In the genomic region with DNA sequence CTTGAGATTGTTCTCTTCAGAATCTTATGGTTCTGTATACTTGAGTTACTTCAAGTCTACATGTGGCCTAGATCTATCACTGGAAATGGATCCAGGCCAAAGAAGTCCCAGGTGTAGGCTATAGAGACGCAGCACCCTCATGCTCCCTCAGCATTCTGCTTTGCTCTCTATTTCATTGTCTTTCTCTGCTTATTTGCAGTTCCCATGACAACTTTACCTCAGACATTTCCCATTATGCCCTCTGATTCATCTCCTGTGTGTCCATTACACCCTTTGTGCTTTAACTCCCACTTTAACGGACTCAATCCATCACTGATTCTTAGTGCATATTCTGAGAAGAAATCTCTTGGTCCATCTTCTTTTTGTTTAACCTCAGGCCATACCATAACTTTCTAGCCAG, we compare ENCODE assay signal across 29 cellular contexts.
DNase-seq lines count a peak whose midpoint lies in the region; ATAC-seq, FAIRE-seq and TF ChIP-seq lines count a peak whose summit lies in the region.
"Had no signal": no experiment of that assay in that cellular context is flagged by ENCODE, and none has a peak within 500 bp of the region (broad histone marks: within the 10 kb centered on the region; RNA-seq: fewer than 3 reads in every experiment).

No MANE protein-coding gene starts in this region.

- POLR2A ChIA-PET in HepG2 (lab: Yijun Ruan, JAX), result no interaction called here

- no peak overlapping the region for H3K4me3 ChIP-seq in HepG2 (replicated peaks in 1 of 3; ENCODE audit: insufficient read depth in 1 of 3, low read depth in 2 of 3, low read length in 3 of 3)
- H3K4me3 ChIP-seq in right lobe of liver, result no peak overlapping the region
- H3K4me3 ChIP-seq in bronchial epithelial cell (ENCODE audit: low read depth, low read length), result no peak overlapping the region
- H3K4me3 ChIP-seq: HAP-1, heart right ventricle, left lung, Peyer's patch had no signal

- no peak for TF ChIP-seq POLR2A in HepG2 (IDR thresholded peaks at IDR 0.05; ENCODE audit: insufficient read depth in 1 of 2, low read depth in 2 of 2, low read length in 2 of 2)
- no peak for TF ChIP-seq POLR2A in right lobe of liver (IDR thresholded peaks at IDR 0.05)

- H2AFZ ChIP-seq in HepG2 (ENCODE audit: low read length), result no peak overlapping the region

- TF ChIP-seq CTCF in HepG2 (CRISPR knock-in tag; IDR thresholded peaks at IDR 0.05), result no peak
- no peak for TF ChIP-seq CTCF in right lobe of liver (IDR thresholded peaks at IDR 0.05)
- no peak for TF ChIP-seq CTCF in bronchial epithelial cell (IDR thresholded peaks at IDR 0.05; ENCODE audit: insufficient read depth, low read length, severe bottlenecking)

- H4K20me1 ChIP-seq in HepG2 (ENCODE audit: insufficient read depth, low read length), result no peaks in the 10 kb centered on the region

- no peak overlapping the region for H3K4me2 ChIP-seq in HepG2 (ENCODE audit: low read depth, low read length)

- ATAC-seq in HepG2 (no peak), right lobe of liver (no peak), GM21390 (IDR thresholded peaks at IDR 0.05; ENCODE audit: unreplicated experiment) (no peak)
- ATAC-seq: activated T-cell treated with anti-CD3 and anti-CD28 coated beads, Interleukin-2, amount 50 U/mL, for 4 hours; left lung had no signal

- H3K27me3 ChIP-seq in HepG2 (ENCODE audit: control insufficient read depth in 1 of 2, insufficient read depth in 2 of 2, low read length in 2 of 2), result no peaks in the 10 kb centered on the region
- H3K27me3 ChIP-seq in right lobe of liver, result no peaks in the 10 kb centered on the region
- H3K27me3 ChIP-seq in bronchial epithelial cell (ENCODE audit: control insufficient read depth, insufficient read depth, low read length), result no peaks in the 10 kb centered on the region
- H3K27me3 ChIP-seq: BE2C, heart right ventricle, left lung, Peyer's patch had no signal

- no peak for TF ChIP-seq RAD21 in HepG2 (CRISPR knock-in tag; IDR thresholded peaks at IDR 0.05)

- in situ Hi-C loops in HepG2 (cut with HindIII; ENCODE audit: extremely low pct_ligation_motif_present, low pct_unique_long_range_greater_than_20kb), result no loop called here

- no TSS peak for BruUV-seq in HepG2 (replicated peaks; lab: Mats Ljungman, UMichigan)

- no peak overlapping the region for H3K9ac ChIP-seq in HepG2 (ENCODE audit: insufficient read depth, low read depth, low read length)

- CTCF ChIA-PET in HepG2 (lab: Yijun Ruan, JAX; ENCODE audit: low intra/inter-chr PET ratio, low total read pairs), result no interaction called here

- no peaks in the 10 kb centered on the region for H3K36me3 ChIP-seq in HepG2 (replicated peaks in 1 of 2; ENCODE audit: control insufficient read depth in 1 of 2, insufficient read depth in 2 of 2, low read length in 2 of 2)
- H3K36me3 ChIP-seq in right lobe of liver, result no peaks in the 10 kb centered on the region
- H3K36me3 ChIP-seq in bronchial epithelial cell (ENCODE audit: control insufficient read depth, insufficient read depth, low read length), result no peaks in the 10 kb centered on the region
- H3K36me3 ChIP-seq: BE2C, HAP-1, heart right ventricle, left lung, Peyer's patch had no signal

- peak; percentile 2 for DNase-seq in HepG2 (ENCODE audit: low spot score)
- no peak for DNase-seq in right lobe of liver
- DNase-seq in bronchial epithelial cell (ENCODE audit: low read depth), result peak; percentile 77
- peak; percentile 11 for DNase-seq in left kidney (ENCODE audit: low read depth, low spot score)
- no peak for DNase-seq in activated T-cell treated with anti-CD3 and anti-CD28 coated beads, Interleukin-2, amount 50 U/mL, for 48 hours
- DNase-seq in NCI-H1436 treated with DMSO at 0.1 percent for 48 hours (lab: John Stamatoyannopoulos, UW), result no peak
- DNase-seq: ACHN; activated CD4-positive, alpha-beta T cell treated with anti-CD3 and anti-CD28 coated beads, Interleukin-2, amount 10 ng/mL, durations not matched to agents 24 days and 14 days; activated naive CD4-positive, alpha-beta T cell; activated T-cell treated with anti-CD3 and anti-CD28 coated beads, Interleukin-2, amount 50 U/mL, for 4 hours; BE2C; CD8-positive, alpha-beta memory T cell; effector memory CD4-positive, alpha-beta T cell; foreskin melanocyte; GF-D8; heart right ventricle; KG1; left lung; naive B cell; NCI-H1436; NCI-H446 treated with DMSO at 0.1 percent for 48 hours; nucleus accumbens; Peyer's patch; SHP77 treated with DMSO at 0.1 percent for 48 hours; T-helper 9 cell had no signal

- TF ChIP-seq EP300 in HepG2 (IDR thresholded peaks at IDR 0.05; ENCODE audit: low read depth in 2 of 2, low read length in 2 of 2) (no peak), HepG2 (CRISPR knock-in tag; IDR thresholded peaks at IDR 0.05; ENCODE audit: borderline replicate concordance) (no peak)

- WGBS in HepG2 (ENCODE audit: low lambda C conversion rate), result 62% methylated on average over 2 of the region's 2 CpGs
- WGBS in right lobe of liver (ENCODE audit: insufficient coverage, low coverage, low lambda C conversion rate, missing lambda C conversion rate), result 89% methylated on average over 2 of the region's 2 CpGs

- intact Hi-C loops in HepG2 (cut with micrococcal nuclease; ENCODE audit: unreplicated experiment) (no loop called here), right lobe of liver (cut with DNase I) (no loop called here)

- no peaks in the 10 kb centered on the region for H3K79me2 ChIP-seq in HepG2 (ENCODE audit: insufficient read depth, low read length)

- FAIRE-seq in HepG2 (lab: Jason Lieb, UNC) (no peak), bronchial epithelial cell (lab: Jason Lieb, UNC) (no peak)
- FAIRE-seq: colon, HTR-8/SVneo had no signal

- no peak overlapping the region for H3K27ac ChIP-seq in HepG2 (ENCODE audit: extremely low read length, insufficient read depth, low read length)
- H3K27ac ChIP-seq in right lobe of liver, result no peak overlapping the region
- H3K27ac ChIP-seq: heart right ventricle, left lung, Peyer's patch had no signal

- no peaks in the 10 kb centered on the region for H3K4me1 ChIP-seq in HepG2 (ENCODE audit: insufficient read depth, low read length)
- no peaks in the 10 kb centered on the region for H3K4me1 ChIP-seq in right lobe of liver
- H3K4me1 ChIP-seq: BE2C, HAP-1, heart right ventricle, left lung, Peyer's patch had no signal

- H3K9me3 ChIP-seq in HepG2 (ENCODE audit: low read length), result peaks cover 8% of the 10 kb centered on the region
- no peaks in the 10 kb centered on the region for H3K9me3 ChIP-seq in right lobe of liver
- H3K9me3 ChIP-seq: BE2C, HAP-1, heart right ventricle, left lung, Peyer's patch had no signal

TF ChIP-seq in HepG2, 621 proteins besides CTCF, POLR2A, EP300 and RAD21:
- no peak for TF ChIP-seq SALL1 (CRISPR knock-in tag; IDR thresholded peaks at IDR 0.05)
- 0 out of 2 replicates have a peak, but pooled peaks have one; percentile 24 for TF ChIP-seq RFX3 (CRISPR knock-in tag; IDR thresholded peaks at IDR 0.05)

Comparison
In these comparisons a context has a peak if more than half of its experiments do, and no peak if none do; other contexts are left out.
1. DNase-seq: peak in HepG2 (single experiment), bronchial epithelial cell (single experiment) and left kidney (single experiment); none in right lobe of liver (0 of 3), activated T-cell treated with anti-CD3 and anti-CD28 coated beads, Interleukin-2, amount 50 U/mL, for 48 hours (0 of 2) and NCI-H1436 treated with DMSO at 0.1 percent for 48 hours (single experiment).